In genomic region chr5:156386976-156387375, GRCh38 we compare ENCODE assay signal across 16 cellular contexts.
"Had no signal": no experiment of that assay in that cellular context is flagged by ENCODE, and none has a peak within 500 bp of the region (broad histone marks: within the 10 kb centered on the region; RNA-seq: fewer than 3 reads in every experiment).

No MANE protein-coding gene starts in this region.

- H3K27me3 Mint-ChIP-seq: activated CD4-positive, alpha-beta T cell treated with anti-CD3 and anti-CD28 coated beads, Interleukin-2, amount 10 ng/mL, durations not matched to agents 24 days and 14 days had no signal

- DNase-seq: activated CD4-positive, alpha-beta memory T cell treated with anti-CD3 and anti-CD28 coated beads, Interleukin-2, amount 10 ng/mL, durations not matched to agents 7 days and 5 days; activated CD4-positive, alpha-beta T cell treated with anti-CD3 and anti-CD28 coated beads, Interleukin-2, amount 10 ng/mL, durations not matched to agents 24 days and 14 days; activated effector memory CD4-positive, alpha-beta T cell treated with Interleukin-2 at 50 U/mL for 16 hours; activated naive CD4-positive, alpha-beta T cell treated with anti-CD3 and anti-CD28 coated beads, Interleukin-2, amount 50 U/mL, for 16 hours; activated naive CD8-positive, alpha-beta T cell treated with anti-CD3 and anti-CD28 coated beads, Interleukin-2, amount 50 U/mL, for 24 hours; activated T-cell treated with anti-CD3 and anti-CD28 coated beads, Interleukin-2, amount 50 U/mL, for 72 hours; cortex of kidney; kidney; lower lobe of right lung; naive thymus-derived CD4-positive, alpha-beta T cell; spleen; stimulated activated CD4-positive, alpha-beta T cell treated with anti-CD3 and anti-CD28 coated beads, Interleukin-4, amount 100 ng/mL, for 24 hours; stimulated activated naive CD8-positive, alpha-beta T cell treated with anti-CD3 and anti-CD28 coated beads, Interleukin-15, Interleukin-2, amounts not matched to agents 100 U/mL and 50 U/mL, for 24 hours; thyroid gland had no signal

- H3K27ac Mint-ChIP-seq: activated CD4-positive, alpha-beta memory T cell treated with anti-CD3 and anti-CD28 coated beads, Interleukin-2, amount 10 ng/mL, durations not matched to agents 7 days and 5 days; activated CD4-positive, alpha-beta T cell treated with anti-CD3 and anti-CD28 coated beads, Interleukin-2, amount 10 ng/mL, durations not matched to agents 24 days and 14 days; activated naive CD8-positive, alpha-beta T cell treated with anti-CD3 and anti-CD28 coated beads, Interleukin-2, amount 50 U/mL, for 24 hours; activated T-cell treated with anti-CD3 and anti-CD28 coated beads, Interleukin-2, amount 50 U/mL, for 72 hours; naive thymus-derived CD4-positive, alpha-beta T cell had no signal

- H3K36me3 Mint-ChIP-seq: naive thymus-derived CD4-positive, alpha-beta T cell had no signal

- H3K9me3 Mint-ChIP-seq: activated CD4-positive, alpha-beta memory T cell treated with anti-CD3 and anti-CD28 coated beads, Interleukin-2, amount 10 ng/mL, durations not matched to agents 7 days and 5 days; activated CD4-positive, alpha-beta T cell treated with anti-CD3 and anti-CD28 coated beads, Interleukin-2, amount 10 ng/mL, durations not matched to agents 24 days and 14 days; activated naive CD8-positive, alpha-beta T cell treated with anti-CD3 and anti-CD28 coated beads, Interleukin-2, amount 50 U/mL, for 24 hours; activated T-cell treated with anti-CD3 and anti-CD28 coated beads, Interleukin-2, amount 50 U/mL, for 72 hours had no signal

- H3K4me1 Mint-ChIP-seq: activated CD4-positive, alpha-beta memory T cell treated with anti-CD3 and anti-CD28 coated beads, Interleukin-2, amount 10 ng/mL, durations not matched to agents 7 days and 5 days; activated CD4-positive, alpha-beta T cell treated with anti-CD3 and anti-CD28 coated beads, Interleukin-2, amount 10 ng/mL, durations not matched to agents 24 days and 14 days; activated naive CD8-positive, alpha-beta T cell treated with anti-CD3 and anti-CD28 coated beads, Interleukin-2, amount 50 U/mL, for 24 hours; naive thymus-derived CD4-positive, alpha-beta T cell had no signal

- H3K27ac ChIP-seq: lower lobe of right lung, prostate gland, spleen, thyroid gland, VCaP had no signal

- H3K4me3 Mint-ChIP-seq: activated CD4-positive, alpha-beta memory T cell treated with anti-CD3 and anti-CD28 coated beads, Interleukin-2, amount 10 ng/mL, durations not matched to agents 7 days and 5 days; activated CD4-positive, alpha-beta T cell treated with anti-CD3 and anti-CD28 coated beads, Interleukin-2, amount 10 ng/mL, durations not matched to agents 24 days and 14 days; activated naive CD8-positive, alpha-beta T cell treated with anti-CD3 and anti-CD28 coated beads, Interleukin-2, amount 50 U/mL, for 24 hours; activated T-cell treated with anti-CD3 and anti-CD28 coated beads, Interleukin-2, amount 50 U/mL, for 72 hours; naive thymus-derived CD4-positive, alpha-beta T cell had no signal
